ENCODE assay signal across 23 cellular contexts in genomic region chr10:93941603-93942002, GRCh38. TPM values are rescaled to one million over a fixed set of nuclear protein-coding genes. Genes with fewer than 3 reads are reported as not detected.
"Had no signal": no experiment of that assay in that cellular context is flagged by ENCODE, and none has a peak within 500 bp of the region (broad histone marks: within the 10 kb centered on the region; RNA-seq: fewer than 3 reads in every experiment).

No MANE protein-coding gene starts in this region.

- H3K27ac ChIP-seq: brain microvascular endothelial cell, colonic mucosa, lower lobe of right lung, parathyroid adenoma, thoracic aorta, upper lobe of left lung, VCaP had no signal

- H3K4me1 ChIP-seq: colonic mucosa, lower lobe of right lung, parathyroid adenoma, upper lobe of left lung had no signal

- ATAC-seq: activated CD4-positive, CD25-positive, alpha-beta regulatory T cell treated with anti-CD3 and anti-CD28 coated beads, Interleukin-2, amount 50 U/mL, for 24 hours; activated naive CD8-positive, alpha-beta T cell treated with anti-CD3 and anti-CD28 coated beads, Interleukin-2, amount 50 U/mL, for 24 hours; activated T-cell treated with anti-CD3 and anti-CD28 coated beads, Interleukin-2, amount 50 U/mL, for 72 hours; left colon; lower lobe of right lung; natural killer cell treated with Interleukin-12 subunit alpha and Interleukin-12 subunit beta and Interleukin-15 and Interleukin-18, amount 100 ng/mL, for 72 hours; sciatic nerve; SK-N-SH treated with all-trans-retinoic acid at 6 μM for 48 hours; T-cell had no signal

- H3K27me3 ChIP-seq: brain microvascular endothelial cell, colonic mucosa, heart right ventricle, upper lobe of left lung had no signal

- H3K9me3 ChIP-seq: colonic mucosa, heart right ventricle, lower lobe of right lung, thoracic aorta, upper lobe of left lung had no signal

- H3K9ac ChIP-seq: parathyroid adenoma had no signal

- DNase-seq: activated CD4-positive, alpha-beta memory T cell treated with anti-CD3 and anti-CD28 coated beads, Interleukin-2, amount 10 ng/mL, durations not matched to agents 7 days and 5 days; activated CD4-positive, alpha-beta T cell treated with anti-CD3 and anti-CD28 coated beads, Interleukin-2, amount 10 ng/mL, durations not matched to agents 24 days and 14 days; activated effector memory CD4-positive, alpha-beta T cell treated with Interleukin-2 at 50 U/mL for 16 hours; activated naive CD4-positive, alpha-beta T cell treated with anti-CD3 and anti-CD28 coated beads, Interleukin-2, amount 10 ng/mL, durations not matched to agents 7 days and 5 days; activated naive CD8-positive, alpha-beta T cell treated with anti-CD3 and anti-CD28 coated beads, Interleukin-2, amount 50 U/mL, for 24 hours; activated T-cell treated with anti-CD3 and anti-CD28 coated beads, Interleukin-2, amount 50 U/mL, for 72 hours; brain microvascular endothelial cell; colonic mucosa; heart right ventricle; islet precursor cell; left colon; lower lobe of right lung; stimulated activated CD4-positive, alpha-beta T cell treated with anti-CD3 and anti-CD28 coated beads, Interleukin-4, amount 100 ng/mL, for 1 hour; stimulated activated naive CD4-positive, alpha-beta T cell treated with Interleukin-2 at 50 U/mL for 16 hours; T-cell; upper lobe of left lung had no signal

- H3K36me3 ChIP-seq: brain microvascular endothelial cell, colonic mucosa, heart right ventricle, lower lobe of right lung, thoracic aorta, upper lobe of left lung had no signal

- H3K4me3 ChIP-seq: colonic mucosa, heart right ventricle, lower lobe of right lung, thoracic aorta, upper lobe of left lung had no signal

- H3K79me2 ChIP-seq: parathyroid adenoma had no signal

RNA-seq across cellular contexts. Expression of gene PLCE1, which starts 52.1 kb away (rescaled TPM):
- total RNA-seq: activated CD4-positive, alpha-beta T cell treated with anti-CD3 and anti-CD28 coated beads, Interleukin-2, amount 10 ng/mL, durations not matched to agents 24 days and 14 days had no signal
